ENCODE assay signal across 8 cellular contexts in the genomic region with DNA sequence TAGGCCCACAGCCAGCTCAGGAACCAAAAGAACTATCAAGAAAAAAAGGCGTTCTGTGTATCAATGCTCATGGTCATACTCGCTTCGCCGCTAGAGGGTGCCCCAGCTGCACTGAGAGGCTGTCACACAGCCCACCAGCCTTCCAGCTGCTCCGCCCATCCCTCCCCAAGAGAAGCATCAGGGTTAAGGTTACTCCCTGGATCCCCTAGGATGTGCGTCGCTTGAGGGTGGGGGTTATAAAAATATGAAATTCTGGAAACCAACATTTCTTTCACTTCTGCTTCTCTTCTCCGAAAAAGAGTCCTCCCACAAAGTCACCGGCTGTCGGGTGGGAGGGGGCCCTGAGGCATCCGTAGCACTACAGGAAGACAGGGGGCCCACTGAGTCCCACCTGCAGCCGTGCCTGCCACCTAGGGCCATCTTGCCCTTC. TPM values are rescaled to one million over a fixed set of nuclear protein-coding genes. Genes with fewer than 3 reads are reported as not detected.
DNase-seq lines count a peak whose midpoint lies in the region; ATAC-seq and TF ChIP-seq lines count a peak whose summit lies in the region.

No MANE protein-coding gene starts in this region.

- no peaks in the 10 kb centered on the region for H3K9me3 ChIP-seq in mucosa of stomach (ENCODE audit: control insufficient read depth, low read length)

- peak overlapping the region; percentile 70 for H3K4me3 ChIP-seq in Jurkat, Clone E6-1 (ENCODE audit: low read length)
- peak overlapping the region; percentile 28 for H3K4me3 ChIP-seq in mucosa of stomach (ENCODE audit: low read length)

- peaks cover 32% of the 10 kb centered on the region for H3K4me1 ChIP-seq in mucosa of stomach (ENCODE audit: control insufficient read depth, insufficient read depth, low read length)

- peak overlapping the region; percentile 66 for H3K9ac ChIP-seq in mucosa of stomach (ENCODE audit: low read length)

- ATAC-seq in esophagus mucosa: peak; percentile 50

- H3K36me3 ChIP-seq in mucosa of stomach (ENCODE audit: control insufficient read depth, insufficient read depth, low read length): no peaks in the 10 kb centered on the region

- H3K27me3 ChIP-seq in mucosa of stomach (ENCODE audit: control insufficient read depth, insufficient read depth, low read length): peaks cover 28% of the 10 kb centered on the region

- DNase-seq in Daoy (ENCODE audit: low read depth): peak; percentile 86
- DNase-seq in Jurkat, Clone E6-1 (ENCODE audit: low read depth, low spot score): peak; percentile 76
- DNase-seq in activated T-cell treated with anti-CD3 and anti-CD28 coated beads, Interleukin-2, amount 50 U/mL, for 1 hour: peak; percentile 87
- peak; percentile 78 to 86 for DNase-seq in stimulated activated CD8-positive, alpha-beta memory T cell treated with anti-CD3 and anti-CD28 coated beads, Interleukin-4, amount 100 ng/mL, for 1 hour (ENCODE audit: low read depth in 2 of 2, low spot score in 1 of 2)
- no peak for DNase-seq in cortex of kidney (lab: John Stamatoyannopoulos, UW)

TF ChIP-seq in PFSK-1, 5 proteins besides CTCF, POLR2A, EP300 and RAD21:
- no peak for TF ChIP-seq POLR2AphosphoS5 (IDR thresholded peaks at IDR 0.05; ENCODE audit: low read depth, low read length)
- peak; percentile 27 for TF ChIP-seq FOXP2 (optimal IDR thresholded peaks at IDR 0.05; ENCODE audit: borderline replicate concordance, extremely low read depth, extremely low read length, insufficient read depth)

RNA-seq across cellular contexts. Expression of gene CBX6, which starts 1.7 kb away (rescaled TPM):
- 25.5 and 32.5 TPM in 2 replicates for total RNA-seq in Daoy (2014; rRNA removed; shearing (Covaris generic))
- polyA plus RNA-seq in Jurkat, Clone E6-1 (2012; ENCODE audit: insufficient read depth, insufficient read length): 12.3 TPM
- polyA plus RNA-seq in PFSK-1 (2012; ENCODE audit: insufficient read length, low read depth): 23.7 TPM
- total RNA-seq in esophagus mucosa: 5.6 TPM

RNA-seq across cellular contexts. Expression of gene NPTXR, which starts 26.5 kb away (rescaled TPM):
- total RNA-seq in Daoy (2014; rRNA removed; shearing (Covaris generic)): 1.5 and 3.7 TPM in 2 replicates
- polyA plus RNA-seq in Jurkat, Clone E6-1 (2012; ENCODE audit: insufficient read depth, insufficient read length): 1.4 TPM
- 10.5 TPM for polyA plus RNA-seq in PFSK-1 (2012; ENCODE audit: insufficient read length, low read depth)
- 0.44 TPM for total RNA-seq in esophagus mucosa
